ENCODE assay signal across 28 cellular contexts in genomic region chr21:22871692-22872091, GRCh38.
"Had no signal": no experiment of that assay in that cellular context is flagged by ENCODE, and none has a peak within 500 bp of the region (broad histone marks: within the 10 kb centered on the region; RNA-seq: fewer than 3 reads in every experiment).

No MANE protein-coding gene starts in this region.

- H3K36me3 ChIP-seq: brain microvascular endothelial cell had no signal

- H3K27me3 ChIP-seq: brain microvascular endothelial cell had no signal

- H3K27ac ChIP-seq: brain microvascular endothelial cell, KMS-11 had no signal

- H3K9ac ChIP-seq: KMS-11 had no signal

- H3K4me2 ChIP-seq: KMS-11 had no signal

- ATAC-seq: activated CD8-positive, alpha-beta memory T cell treated with anti-CD3 and anti-CD28 coated beads, Interleukin-2, amount 10 ng/mL, durations not matched to agents 7 days and 5 days; activated T-helper 17 cell treated with anti-CD3 and anti-CD28 coated beads, Interleukin-2, amount 50 U/mL, for 72 hours; PC-3; T-cell; WTC11 had no signal

- DNase-seq: activated CD4-positive, alpha-beta T cell treated with anti-CD3 and anti-CD28 coated beads for 48 hours; activated CD4-positive, alpha-beta T cell treated with anti-CD3 and anti-CD28 coated beads, Interleukin-2, amount 50 U/mL, for 4 hours; activated CD4-positive, CD25-positive, alpha-beta regulatory T cell treated with anti-CD3 and anti-CD28 coated beads, Interleukin-2, amount 50 U/mL, for 72 hours; activated CD8-positive, alpha-beta memory T cell treated with anti-CD3 and anti-CD28 coated beads, Interleukin-2, amount 10 ng/mL, durations not matched to agents 7 days and 5 days; activated gamma-delta T cell; activated naive CD4-positive, alpha-beta T cell treated with anti-CD3 and anti-CD28 coated beads for 36 hours; activated naive CD8-positive, alpha-beta T cell treated with anti-CD3 and anti-CD28 coated beads for 36 hours; activated T-cell treated with anti-CD3 and anti-CD28 coated beads, Interleukin-2, amount 50 U/mL, for 24 hours; brain microvascular endothelial cell; cerebellar nuclear complex; NCI-H1092; NCI-H1417; NCI-H1930; NCI-H2107; NCI-H2171 treated with DMSO at 0.1 percent for 48 hours; NCI-H345; NCI-H510A; NCI-H526 treated with DMSO at 0.1 percent for 48 hours; NCI-H82; NK-92 treated with Interleukin-12 subunit alpha and Interleukin-12 subunit beta, amount 100 ng/mL, for 24 hours; PC-3; SIG-M5; T-cell; T-helper 2 cell; T1000 had no signal
